ENCODE assay signal across 23 cellular contexts in genomic region chr2:166163775-166164174, GRCh38. TPM values are rescaled to one million over a fixed set of nuclear protein-coding genes. Genes with fewer than 3 reads are reported as not detected.
"Had no signal": no experiment of that assay in that cellular context is flagged by ENCODE, and none has a peak within 500 bp of the region (broad histone marks: within the 10 kb centered on the region; RNA-seq: fewer than 3 reads in every experiment).

No MANE protein-coding gene starts in this region.

- H3K4me3 ChIP-seq: coronary artery, gastroesophageal sphincter, left ventricle myocardium inferior, mucosa of descending colon, psoas muscle, right lobe of liver, spleen, tibial artery, upper lobe of left lung, vagina had no signal

- DNase-seq: effector CD4-positive, alpha-beta T cell; glutamatergic neuron; left ventricle myocardium inferior; mucosa of descending colon; naive thymus-derived CD8-positive, alpha-beta T cell; psoas muscle; retina; right lobe of liver; spleen; stimulated activated CD4-positive, alpha-beta T cell treated with anti-CD3 and anti-CD28 coated beads, Interleukin-15, amount 100 ng/mL, for 24 hours; stimulated activated CD4-positive, alpha-beta T cell treated with anti-CD3 and anti-CD28 coated beads, Interleukin-1b, Interleukin-23, amount 100 ng/mL, for 48 hours; stimulated activated CD4-positive, alpha-beta T cell treated with anti-CD3 and anti-CD28 coated beads, Interleukin-4, amount 100 ng/mL, for 24 hours; tibial artery had no signal

- H3K27me3 ChIP-seq: gastroesophageal sphincter, neutrophil, right lobe of liver, spleen, tibial artery, upper lobe of left lung, vagina had no signal

- H3K9me3 ChIP-seq: gastroesophageal sphincter, left ventricle myocardium inferior, mucosa of descending colon, neutrophil, psoas muscle, right lobe of liver, spleen, tibial artery, upper lobe of left lung, vagina had no signal

- H3K27ac ChIP-seq: coronary artery, gastroesophageal sphincter, left ventricle myocardium inferior, neutrophil, psoas muscle, right lobe of liver, spleen, tibial artery, vagina had no signal

- ATAC-seq: gastroesophageal sphincter; mucosa of descending colon; naive thymus-derived CD8-positive, alpha-beta T cell; psoas muscle; stimulated activated memory B cell treated with anti-CD40 and anti-IgM and Interleukin-4, amounts not matched to agents 10 μg/mL and 1 μg/mL and 100 μg/mL, for 72 hours had no signal

- H3K36me3 ChIP-seq: gastroesophageal sphincter, left ventricle myocardium inferior, neutrophil, right lobe of liver, spleen, tibial artery, upper lobe of left lung, vagina had no signal

- H3K4me1 ChIP-seq: gastroesophageal sphincter, left ventricle myocardium inferior, psoas muscle, right lobe of liver, spleen, tibial artery, vagina had no signal

RNA-seq across cellular contexts. Expression of gene SCN1A, which starts 36.0 kb away (rescaled TPM):
- total RNA-seq: fibroblast of villous mesenchyme; lung microvascular endothelial cell; naive thymus-derived CD8-positive, alpha-beta T cell; psoas muscle; right lobe of liver; spleen; vagina had no signal
- polyA plus RNA-seq: esophagus; keratinocyte; naive thymus-derived CD8-positive, alpha-beta T cell had no signal
